19 cellular contexts compared by ENCODE assay signal in the genomic region with DNA sequence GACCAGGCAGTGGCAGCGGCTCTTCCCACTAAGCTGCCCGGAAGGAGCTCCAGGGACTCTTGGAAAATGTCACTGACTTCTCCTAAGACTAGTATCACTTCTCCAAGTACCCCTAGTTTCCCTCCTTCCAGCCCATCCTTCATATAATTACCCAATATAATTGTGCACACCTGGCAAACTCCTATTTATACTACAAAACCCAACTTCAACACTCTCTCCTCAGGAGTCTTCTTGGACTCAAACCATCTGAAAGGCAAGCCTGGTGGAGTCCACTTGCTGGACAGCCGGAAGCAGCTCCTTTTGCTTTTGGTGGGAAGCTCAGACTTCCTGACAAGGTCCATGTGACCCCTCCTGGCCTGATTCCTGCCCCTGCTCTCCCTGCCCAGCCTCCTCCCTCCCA.
DNase-seq lines count a peak whose midpoint lies in the region; ATAC-seq and TF ChIP-seq lines count a peak whose summit lies in the region.
"Had no signal": no experiment of that assay in that cellular context is flagged by ENCODE, and none has a peak within 500 bp of the region (broad histone marks: within the 10 kb centered on the region; RNA-seq: fewer than 3 reads in every experiment).

No MANE protein-coding gene starts in this region.

- H3K36me3 Mint-ChIP-seq in neural progenitor cell = no peaks in the 10 kb centered on the region
- H3K36me3 Mint-ChIP-seq: CD4-positive, CD25-positive, alpha-beta regulatory T cell; CD8-positive, alpha-beta T cell had no signal

- no peaks in the 10 kb centered on the region for H3K9me3 ChIP-seq in SK-N-SH
- no peaks in the 10 kb centered on the region for H3K9me3 ChIP-seq in esophagus muscularis mucosa
- H3K9me3 ChIP-seq in neural progenitor cell (ENCODE audit: low read depth) = no peaks in the 10 kb centered on the region
- H3K9me3 ChIP-seq: BLaER1, Caco-2 had no signal

- no peak for ATAC-seq in SK-N-SH treated with all-trans-retinoic acid at 6 μM for 48 hours
- ATAC-seq: CD8-positive, alpha-beta T cell; HCT116 had no signal

- H3K36me3 ChIP-seq in SK-N-SH (replicated peaks in 1 of 2; ENCODE audit: control insufficient read depth in 1 of 2, insufficient read depth in 2 of 2, low read length in 1 of 2) (no peaks in the 10 kb centered on the region), esophagus muscularis mucosa (no peaks in the 10 kb centered on the region), neural progenitor cell (no peaks in the 10 kb centered on the region)
- H3K36me3 ChIP-seq: BLaER1 had no signal

- peaks cover 17% of the 10 kb centered on the region for H3K4me1 Mint-ChIP-seq in neural progenitor cell
- H3K4me1 Mint-ChIP-seq: B cell had no signal

- H3K9me2 ChIP-seq in SK-N-SH = no peaks in the 10 kb centered on the region

- peak overlapping the region; percentile 27 for H3K27ac Mint-ChIP-seq in neural progenitor cell
- H3K27ac Mint-ChIP-seq: B cell; CD4-positive, CD25-positive, alpha-beta regulatory T cell; CD8-positive, alpha-beta T cell; HFFc6 had no signal

- H3K4me2 ChIP-seq in SK-N-SH = no peak overlapping the region
- no peak overlapping the region for H3K4me2 ChIP-seq in neural progenitor cell
- H3K4me2 ChIP-seq: BLaER1 had no signal

- H2AFZ ChIP-seq in SK-N-SH (ENCODE audit: low read depth) (no peak overlapping the region), neural progenitor cell (replicated peaks) (no peak overlapping the region)
- H2AFZ ChIP-seq: GM23248 had no signal

- TF ChIP-seq EP300 in SK-N-SH (IDR thresholded peaks at IDR 0.05; ENCODE audit: borderline replicate concordance in 1 of 2, low read depth in 1 of 2, low read length in 1 of 2) (no peak), esophagus muscularis mucosa (IDR thresholded peaks at IDR 0.05) (no peak)

- intact Hi-C loops in esophagus muscularis mucosa (cut with DNase I) = no loop called here

- H3K4me3 ChIP-seq in SK-N-SH (ENCODE audit: low read depth in 2 of 2, low read length in 1 of 2) = no peak overlapping the region
- no peak overlapping the region for H3K4me3 ChIP-seq in esophagus muscularis mucosa
- no peak overlapping the region for H3K4me3 ChIP-seq in neural progenitor cell
- H3K4me3 ChIP-seq: BLaER1, GM23248 had no signal

- H3K9me3 Mint-ChIP-seq in neural progenitor cell = peaks cover 9% of the 10 kb centered on the region
- H3K9me3 Mint-ChIP-seq: CD8-positive, alpha-beta T cell; H9 had no signal

- H3K4me1 ChIP-seq in SK-N-SH (ENCODE audit: control insufficient read depth in 1 of 2, insufficient read depth in 2 of 2, low read depth in 1 of 2, low read length in 1 of 2) = no peaks in the 10 kb centered on the region
- H3K4me1 ChIP-seq in esophagus muscularis mucosa = no peaks in the 10 kb centered on the region
- H3K4me1 ChIP-seq in neural progenitor cell = peaks cover 4% of the 10 kb centered on the region
- H3K4me1 ChIP-seq: BLaER1, Caco-2 had no signal

- POLR2A ChIA-PET in SK-N-SH (lab: Yijun Ruan, JAX) = no interaction called here

- 34% methylated on average over 3 of the region's 3 CpGs for WGBS in SK-N-SH (ENCODE audit: low lambda C conversion rate)
- 90% methylated on average over 3 of the region's 3 CpGs for WGBS in esophagus muscularis mucosa

- peaks cover 3% of the 10 kb centered on the region for H3K27me3 Mint-ChIP-seq in neural progenitor cell (ENCODE audit: insufficient read depth, low read depth)
- H3K27me3 Mint-ChIP-seq: CD4-positive, CD25-positive, alpha-beta regulatory T cell had no signal

- H3K9ac ChIP-seq in SK-N-SH (no peak overlapping the region), neural progenitor cell (no peak overlapping the region)
- H3K9ac ChIP-seq: BLaER1, GM23248 had no signal

- H3K27ac ChIP-seq in SK-N-SH (ENCODE audit: low read depth in 2 of 2, low read length in 1 of 2) (no peak overlapping the region), esophagus muscularis mucosa (replicated peaks in 1 of 4) (no peak overlapping the region), neural progenitor cell (no peak overlapping the region)
- H3K27ac ChIP-seq: 22Rv1, BLaER1, C4-2B, GM23248 had no signal

- H3K79me2 ChIP-seq in SK-N-SH (ENCODE audit: insufficient read depth) (no peaks in the 10 kb centered on the region), neural progenitor cell (ENCODE audit: low read depth) (no peaks in the 10 kb centered on the region)

- CTCF ChIA-PET in SK-N-SH (lab: Yijun Ruan, JAX) = interaction anchor here (1.9 kb wide), 1 partner anchor 9 kb away, joined by 6 read pairs; no protein-coding TSS in a partner anchor

- TF ChIP-seq POLR2A in esophagus muscularis mucosa (IDR thresholded peaks at IDR 0.05; ENCODE audit: low read depth) = no peak

- DNase-seq in SK-N-SH (no peak), esophagus muscularis mucosa (ENCODE audit: extremely low spot score) (peak; percentile 87), neural progenitor cell (ENCODE audit: low spot score) (no peak), NCI-H1694 treated with DMSO at 0.1 percent for 48 hours (lab: John Stamatoyannopoulos, UW) (no peak), NCI-H146 (lab: John Stamatoyannopoulos, UW) (no peak)
- DNase-seq: Caco-2; CD4-positive, CD25-positive, alpha-beta regulatory T cell; CD8-positive, alpha-beta T cell; DMS153; DND-41; GM23248; H9; HFFc6 had no signal

- no peak overlapping the region for H3K4me3 Mint-ChIP-seq in neural progenitor cell
- H3K4me3 Mint-ChIP-seq: B cell; CD4-positive, CD25-positive, alpha-beta regulatory T cell; CD8-positive, alpha-beta T cell; H9; HFFc6 had no signal

- H3F3A ChIP-seq in SK-N-SH (replicated peaks; ENCODE audit: insufficient read depth) (no peaks in the 10 kb centered on the region), neural progenitor cell (ENCODE audit: low read depth) (no peaks in the 10 kb centered on the region)

- TF ChIP-seq RAD21 in SK-N-SH (IDR thresholded peaks at IDR 0.05; ENCODE audit: low read length) = no peak

- no peak for TF ChIP-seq CTCF in SK-N-SH (IDR thresholded peaks at IDR 0.05)
- TF ChIP-seq CTCF in esophagus muscularis mucosa (IDR thresholded peaks at IDR 0.05) = no peak
- no peak for TF ChIP-seq CTCF in neural progenitor cell (IDR thresholded peaks at IDR 0.05)

- H3K27me3 ChIP-seq in SK-N-SH (ENCODE audit: insufficient read depth) (no peaks in the 10 kb centered on the region), esophagus muscularis mucosa (peaks cover 0 to 68% (median 0%) of the 10 kb centered on the region in 4 donors), neural progenitor cell (no peaks in the 10 kb centered on the region)
- H3K27me3 ChIP-seq: BLaER1 had no signal

- no peaks in the 10 kb centered on the region for H4K20me1 ChIP-seq in SK-N-SH (ENCODE audit: insufficient read depth)
- no peaks in the 10 kb centered on the region for H4K20me1 ChIP-seq in neural progenitor cell (ENCODE audit: low read depth)
- H4K20me1 ChIP-seq: BLaER1 had no signal

TF ChIP-seq in SK-N-SH treated with all-trans-retinoic acid at 6 μM for 48 hours, 23 proteins besides CTCF, POLR2A, EP300 and RAD21:
- TF ChIP-seq, protein P1, sequence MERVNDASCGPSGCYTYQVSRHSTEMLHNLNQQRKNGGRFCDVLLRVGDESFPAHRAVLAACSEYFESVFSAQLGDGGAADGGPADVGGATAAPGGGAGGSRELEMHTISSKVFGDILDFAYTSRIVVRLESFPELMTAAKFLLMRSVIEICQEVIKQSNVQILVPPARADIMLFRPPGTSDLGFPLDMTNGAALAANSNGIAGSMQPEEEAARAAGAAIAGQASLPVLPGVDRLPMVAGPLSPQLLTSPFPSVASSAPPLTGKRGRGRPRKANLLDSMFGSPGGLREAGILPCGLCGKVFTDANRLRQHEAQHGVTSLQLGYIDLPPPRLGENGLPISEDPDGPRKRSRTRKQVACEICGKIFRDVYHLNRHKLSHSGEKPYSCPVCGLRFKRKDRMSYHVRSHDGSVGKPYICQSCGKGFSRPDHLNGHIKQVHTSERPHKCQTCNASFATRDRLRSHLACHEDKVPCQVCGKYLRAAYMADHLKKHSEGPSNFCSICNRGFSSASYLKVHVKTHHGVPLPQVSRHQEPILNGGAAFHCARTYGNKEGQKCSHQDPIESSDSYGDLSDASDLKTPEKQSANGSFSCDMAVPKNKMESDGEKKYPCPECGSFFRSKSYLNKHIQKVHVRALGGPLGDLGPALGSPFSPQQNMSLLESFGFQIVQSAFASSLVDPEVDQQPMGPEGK (CRISPR knock-in tag; IDR thresholded peaks at IDR 0.05; ENCODE audit: borderline replicate concordance) = no peak
- TF ChIP-seq ZFP3 (CRISPR knock-in tag; IDR thresholded peaks at IDR 0.05) = peak; percentile 91

TF ChIP-seq in SK-N-SH, 30 proteins besides CTCF, POLR2A, EP300 and RAD21 (continues in another document):
- TF ChIP-seq TCF12 (IDR thresholded peaks at IDR 0.05) (no peak), NFIC (IDR thresholded peaks at IDR 0.05; ENCODE audit: borderline replicate concordance) (no peak), SIN3A (IDR thresholded peaks at IDR 0.05; ENCODE audit: borderline replicate concordance, low read depth, low read length) (no peak), GATA2 (CRISPR knock-in tag; IDR thresholded peaks at IDR 0.05) (no peak)
- TF ChIP-seq, protein P2, sequence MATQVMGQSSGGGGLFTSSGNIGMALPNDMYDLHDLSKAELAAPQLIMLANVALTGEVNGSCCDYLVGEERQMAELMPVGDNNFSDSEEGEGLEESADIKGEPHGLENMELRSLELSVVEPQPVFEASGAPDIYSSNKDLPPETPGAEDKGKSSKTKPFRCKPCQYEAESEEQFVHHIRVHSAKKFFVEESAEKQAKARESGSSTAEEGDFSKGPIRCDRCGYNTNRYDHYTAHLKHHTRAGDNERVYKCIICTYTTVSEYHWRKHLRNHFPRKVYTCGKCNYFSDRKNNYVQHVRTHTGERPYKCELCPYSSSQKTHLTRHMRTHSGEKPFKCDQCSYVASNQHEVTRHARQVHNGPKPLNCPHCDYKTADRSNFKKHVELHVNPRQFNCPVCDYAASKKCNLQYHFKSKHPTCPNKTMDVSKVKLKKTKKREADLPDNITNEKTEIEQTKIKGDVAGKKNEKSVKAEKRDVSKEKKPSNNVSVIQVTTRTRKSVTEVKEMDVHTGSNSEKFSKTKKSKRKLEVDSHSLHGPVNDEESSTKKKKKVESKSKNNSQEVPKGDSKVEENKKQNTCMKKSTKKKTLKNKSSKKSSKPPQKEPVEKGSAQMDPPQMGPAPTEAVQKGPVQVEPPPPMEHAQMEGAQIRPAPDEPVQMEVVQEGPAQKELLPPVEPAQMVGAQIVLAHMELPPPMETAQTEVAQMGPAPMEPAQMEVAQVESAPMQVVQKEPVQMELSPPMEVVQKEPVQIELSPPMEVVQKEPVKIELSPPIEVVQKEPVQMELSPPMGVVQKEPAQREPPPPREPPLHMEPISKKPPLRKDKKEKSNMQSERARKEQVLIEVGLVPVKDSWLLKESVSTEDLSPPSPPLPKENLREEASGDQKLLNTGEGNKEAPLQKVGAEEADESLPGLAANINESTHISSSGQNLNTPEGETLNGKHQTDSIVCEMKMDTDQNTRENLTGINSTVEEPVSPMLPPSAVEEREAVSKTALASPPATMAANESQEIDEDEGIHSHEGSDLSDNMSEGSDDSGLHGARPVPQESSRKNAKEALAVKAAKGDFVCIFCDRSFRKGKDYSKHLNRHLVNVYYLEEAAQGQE (IDR thresholded peaks at IDR 0.05; ENCODE audit: low read depth, low read length) = no peak
